Comparison of ENCODE assay signal across 33 cellular contexts in genomic region chrX:13309631-13310030, GRCh38. TPM values are rescaled to one million over a fixed set of nuclear protein-coding genes. Genes with fewer than 3 reads are reported as not detected.
"Had no signal": no experiment of that assay in that cellular context is flagged by ENCODE, and none has a peak within 500 bp of the region (broad histone marks: within the 10 kb centered on the region; RNA-seq: fewer than 3 reads in every experiment).

No MANE protein-coding gene starts in this region.

- H3K27ac Mint-ChIP-seq: activated B cell treated with CpG ODN at 0.5 μM for 24 hours; activated CD4-positive, alpha-beta memory T cell treated with anti-CD3 and anti-CD28 coated beads for 36 hours; activated CD4-positive, alpha-beta T cell treated with anti-CD3 and anti-CD28 coated beads, Interleukin-2, amount 10 ng/mL, durations not matched to agents 24 days and 14 days; activated CD8-positive, alpha-beta T cell treated with anti-CD3 and anti-CD28 coated beads for 36 hours; activated naive CD4-positive, alpha-beta T cell treated with anti-CD3 and anti-CD28 coated beads, Interleukin-2, amount 10 ng/mL, durations not matched to agents 7 days and 5 days; activated naive CD4-positive, alpha-beta T cell treated with anti-CD3 and anti-CD28 coated beads, Interleukin-2, amount 50 U/mL, for 24 hours; activated naive CD8-positive, alpha-beta T cell; activated naive CD8-positive, alpha-beta T cell treated with anti-CD3 and anti-CD28 coated beads, Interleukin-2, amount 10 ng/mL, durations not matched to agents 7 days and 5 days; activated naive CD8-positive, alpha-beta T cell treated with anti-CD3 and anti-CD28 coated beads, Interleukin-2, amount 50 U/mL, for 24 hours; activated T-helper 2 cell treated with anti-CD3 and anti-CD28 coated beads, Interferon-gamma antibody, Interleukin-2, Interleukin-4, amounts not matched to agents 10 μg/mL and 5 μg/mL and 100 μg/mL, durations not matched to agents 14 hours and 24 hours and 36 hours; T-helper 1 cell treated with Interleukin-12 subunit alpha and Interleukin-12 subunit beta and Interleukin-4 antibody, amounts not matched to agents 30 μg/mL and 1 μg/mL, for 36 hours; T-helper 2 cell treated with Interferon-gamma antibody and Interleukin-4, amounts not matched to agents 5 μg/mL and 100 μg/mL, for 36 hours had no signal

- DNase-seq: activated B cell treated with CpG ODN at 0.5 μM for 24 hours; activated CD4-positive, alpha-beta memory T cell treated with anti-CD3 and anti-CD28 coated beads for 36 hours; activated CD4-positive, alpha-beta T cell treated with anti-CD3 and anti-CD28 coated beads for 4 hours; activated CD4-positive, alpha-beta T cell treated with anti-CD3 and anti-CD28 coated beads, Interleukin-2, amount 10 ng/mL, durations not matched to agents 24 days and 14 days; activated CD4-positive, alpha-beta T cell treated with anti-CD3 and anti-CD28 coated beads, Interleukin-2, amount 50 U/mL, for 1 hour; activated CD4-positive, alpha-beta T cell treated with anti-CD3 and anti-CD28 coated beads, Interleukin-2, amount 50 U/mL, for 4 hours; activated CD4-positive, CD25-positive, alpha-beta regulatory T cell treated with anti-CD3 and anti-CD28 coated beads, Interleukin-2, amount 50 U/mL, for 72 hours; activated CD8-positive, alpha-beta memory T cell treated with anti-CD3 and anti-CD28 coated beads, Interleukin-2, amount 50 U/mL, for 4 hours; activated CD8-positive, alpha-beta T cell treated with anti-CD3 and anti-CD28 coated beads for 36 hours; activated effector memory CD4-positive, alpha-beta T cell treated with Interleukin-2 at 50 U/mL for 16 hours; activated gamma-delta T cell; activated naive CD4-positive, alpha-beta T cell treated with anti-CD3 and anti-CD28 coated beads, Interleukin-2, amount 10 ng/mL, durations not matched to agents 7 days and 5 days; activated naive CD4-positive, alpha-beta T cell treated with Interleukin-2 at 50 U/mL for 16 hours; activated naive CD8-positive, alpha-beta T cell treated with anti-CD3 and anti-CD28 coated beads, Interleukin-2, amount 10 ng/mL, durations not matched to agents 7 days and 5 days; activated naive CD8-positive, alpha-beta T cell treated with anti-CD3 and anti-CD28 coated beads, Interleukin-2, amount 50 U/mL, for 24 hours; activated T-cell treated with anti-CD3 and anti-CD28 coated beads for 4 hours; activated T-cell treated with anti-CD3 and anti-CD28 coated beads, Interleukin-2, amount 50 U/mL, for 1 hour; activated T-cell treated with anti-CD3 and anti-CD28 coated beads, Interleukin-2, amount 50 U/mL, for 4 hours; amygdala; anterior cingulate cortex; body of pancreas; brain microvascular endothelial cell; cerebellar nuclear complex; T-helper 1 cell; T-helper 2 cell; T-helper 9 cell had no signal

- H3K36me3 Mint-ChIP-seq: activated CD4-positive, alpha-beta memory T cell treated with anti-CD3 and anti-CD28 coated beads for 36 hours; activated naive CD4-positive, alpha-beta T cell treated with anti-CD3 and anti-CD28 coated beads, Interleukin-2, amount 10 ng/mL, durations not matched to agents 7 days and 5 days; activated naive CD4-positive, alpha-beta T cell treated with anti-CD3 and anti-CD28 coated beads, Interleukin-2, amount 50 U/mL, for 24 hours; activated naive CD8-positive, alpha-beta T cell; activated naive CD8-positive, alpha-beta T cell treated with anti-CD3 and anti-CD28 coated beads, Interleukin-2, amount 10 ng/mL, durations not matched to agents 7 days and 5 days had no signal

- H3K9me3 Mint-ChIP-seq: activated B cell treated with CpG ODN at 0.5 μM for 24 hours; activated CD4-positive, alpha-beta memory T cell treated with anti-CD3 and anti-CD28 coated beads for 36 hours; activated CD4-positive, alpha-beta T cell treated with anti-CD3 and anti-CD28 coated beads, Interleukin-2, amount 10 ng/mL, durations not matched to agents 24 days and 14 days; activated CD8-positive, alpha-beta T cell treated with anti-CD3 and anti-CD28 coated beads for 36 hours; activated naive CD4-positive, alpha-beta T cell treated with anti-CD3 and anti-CD28 coated beads, Interleukin-2, amount 10 ng/mL, durations not matched to agents 7 days and 5 days; activated naive CD4-positive, alpha-beta T cell treated with anti-CD3 and anti-CD28 coated beads, Interleukin-2, amount 50 U/mL, for 24 hours; activated naive CD8-positive, alpha-beta T cell treated with anti-CD3 and anti-CD28 coated beads, Interleukin-2, amount 10 ng/mL, durations not matched to agents 7 days and 5 days; activated naive CD8-positive, alpha-beta T cell treated with anti-CD3 and anti-CD28 coated beads, Interleukin-2, amount 50 U/mL, for 24 hours; activated T-cell treated with anti-CD3 and anti-CD28 coated beads, Interleukin-2, amount 50 U/mL, for 4 hours; activated T-helper 2 cell treated with anti-CD3 and anti-CD28 coated beads, Interferon-gamma antibody, Interleukin-2, Interleukin-4, amounts not matched to agents 10 μg/mL and 5 μg/mL and 100 μg/mL, durations not matched to agents 14 hours and 24 hours and 36 hours; central memory CD8-positive, alpha-beta T cell; T-helper 1 cell treated with Interleukin-12 subunit alpha and Interleukin-12 subunit beta and Interleukin-4 antibody, amounts not matched to agents 30 μg/mL and 1 μg/mL, for 36 hours; T-helper 2 cell treated with Interferon-gamma antibody and Interleukin-4, amounts not matched to agents 5 μg/mL and 100 μg/mL, for 36 hours had no signal

- ATAC-seq: activated CD8-positive, alpha-beta T cell treated with anti-CD3 and anti-CD28 coated beads for 36 hours; activated naive CD8-positive, alpha-beta T cell treated with anti-CD3 and anti-CD28 coated beads, Interleukin-2, amount 50 U/mL, for 24 hours; activated T-cell treated with anti-CD3 and anti-CD28 coated beads, Interleukin-2, amount 50 U/mL, for 4 hours; body of pancreas had no signal

- H3K4me3 Mint-ChIP-seq: activated B cell treated with CpG ODN at 0.5 μM for 24 hours; activated CD4-positive, alpha-beta memory T cell treated with anti-CD3 and anti-CD28 coated beads for 36 hours; activated CD4-positive, alpha-beta T cell treated with anti-CD3 and anti-CD28 coated beads, Interleukin-2, amount 10 ng/mL, durations not matched to agents 24 days and 14 days; activated CD8-positive, alpha-beta T cell treated with anti-CD3 and anti-CD28 coated beads for 36 hours; activated naive CD4-positive, alpha-beta T cell treated with anti-CD3 and anti-CD28 coated beads, Interleukin-2, amount 10 ng/mL, durations not matched to agents 7 days and 5 days; activated naive CD4-positive, alpha-beta T cell treated with anti-CD3 and anti-CD28 coated beads, Interleukin-2, amount 50 U/mL, for 24 hours; activated naive CD8-positive, alpha-beta T cell; activated naive CD8-positive, alpha-beta T cell treated with anti-CD3 and anti-CD28 coated beads, Interleukin-2, amount 10 ng/mL, durations not matched to agents 7 days and 5 days; activated naive CD8-positive, alpha-beta T cell treated with anti-CD3 and anti-CD28 coated beads, Interleukin-2, amount 50 U/mL, for 24 hours; activated T-cell treated with anti-CD3 and anti-CD28 coated beads, Interleukin-2, amount 50 U/mL, for 4 hours; central memory CD8-positive, alpha-beta T cell; T-helper 1 cell treated with Interleukin-12 subunit alpha and Interleukin-12 subunit beta and Interleukin-4 antibody, amounts not matched to agents 30 μg/mL and 1 μg/mL, for 36 hours; T-helper 2 cell treated with Interferon-gamma antibody and Interleukin-4, amounts not matched to agents 5 μg/mL and 100 μg/mL, for 36 hours had no signal

- H3K4me1 Mint-ChIP-seq: activated CD4-positive, alpha-beta T cell treated with anti-CD3 and anti-CD28 coated beads, Interleukin-2, amount 10 ng/mL, durations not matched to agents 24 days and 14 days; activated naive CD4-positive, alpha-beta T cell treated with anti-CD3 and anti-CD28 coated beads, Interleukin-2, amount 10 ng/mL, durations not matched to agents 7 days and 5 days; activated naive CD4-positive, alpha-beta T cell treated with anti-CD3 and anti-CD28 coated beads, Interleukin-2, amount 50 U/mL, for 24 hours; activated naive CD8-positive, alpha-beta T cell treated with anti-CD3 and anti-CD28 coated beads, Interleukin-2, amount 10 ng/mL, durations not matched to agents 7 days and 5 days; activated naive CD8-positive, alpha-beta T cell treated with anti-CD3 and anti-CD28 coated beads, Interleukin-2, amount 50 U/mL, for 24 hours; central memory CD8-positive, alpha-beta T cell had no signal

RNA-seq across cellular contexts. Expression of gene ATXN3L, which starts 10.2 kb away (rescaled TPM):
- polyA plus RNA-seq: adipose tissue had no signal
